ENCODE assay signal across 1 cellular context in the genomic region with DNA sequence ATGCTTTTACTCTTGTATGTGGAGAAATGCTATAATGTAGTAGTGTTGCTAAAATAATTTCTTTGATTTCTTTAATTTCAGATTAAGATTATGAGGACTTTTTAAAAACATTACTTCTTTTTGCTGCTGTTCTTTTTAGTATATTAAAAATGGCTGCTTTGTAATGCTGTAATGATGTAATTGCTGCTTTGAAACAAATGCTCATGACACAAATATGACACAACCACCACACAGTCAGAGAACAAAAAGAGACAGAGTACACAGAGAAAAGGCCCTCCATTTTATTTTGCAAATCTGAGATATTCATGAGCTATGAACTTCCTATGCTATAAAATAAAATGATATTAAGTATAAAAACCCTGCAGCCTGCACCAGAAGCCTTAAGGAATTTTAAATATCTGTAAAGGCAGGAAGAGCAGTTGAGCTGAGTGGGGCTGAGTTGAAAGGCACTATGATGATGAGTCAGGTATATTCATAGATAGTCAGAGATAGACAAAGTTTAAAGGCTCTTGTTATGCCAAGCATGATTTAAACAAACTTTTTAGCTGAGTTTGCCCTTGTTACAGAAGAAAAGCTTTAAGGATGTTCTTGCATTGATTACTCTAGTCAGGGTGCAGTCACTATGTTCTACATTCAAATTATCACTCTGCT.
TF ChIP-seq lines count a peak whose summit lies in the region.

No MANE protein-coding gene starts in this region.

TF ChIP-seq in endothelial cell of umbilical vein, 7 proteins besides CTCF, POLR2A, EP300 and RAD21:
- TF ChIP-seq, protein P1, sequence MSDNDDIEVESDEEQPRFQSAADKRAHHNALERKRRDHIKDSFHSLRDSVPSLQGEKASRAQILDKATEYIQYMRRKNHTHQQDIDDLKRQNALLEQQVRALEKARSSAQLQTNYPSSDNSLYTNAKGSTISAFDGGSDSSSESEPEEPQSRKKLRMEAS (IDR thresholded peaks at IDR 0.05; ENCODE audit: insufficient read depth, insufficient read length): no peak
- no peak for TF ChIP-seq GATA2 (IDR thresholded peaks at IDR 0.05; ENCODE audit: insufficient read depth, insufficient read length, low read depth, low read length)
- no peak for TF ChIP-seq MYC (IDR thresholded peaks at IDR 0.05; ENCODE audit: low read depth, low read length)
- TF ChIP-seq FOS (IDR thresholded peaks at IDR 0.05; ENCODE audit: borderline replicate concordance, insufficient read depth, low read length): no peak
